Comparison of ENCODE assay signal across 2 cellular contexts in the genomic region with DNA sequence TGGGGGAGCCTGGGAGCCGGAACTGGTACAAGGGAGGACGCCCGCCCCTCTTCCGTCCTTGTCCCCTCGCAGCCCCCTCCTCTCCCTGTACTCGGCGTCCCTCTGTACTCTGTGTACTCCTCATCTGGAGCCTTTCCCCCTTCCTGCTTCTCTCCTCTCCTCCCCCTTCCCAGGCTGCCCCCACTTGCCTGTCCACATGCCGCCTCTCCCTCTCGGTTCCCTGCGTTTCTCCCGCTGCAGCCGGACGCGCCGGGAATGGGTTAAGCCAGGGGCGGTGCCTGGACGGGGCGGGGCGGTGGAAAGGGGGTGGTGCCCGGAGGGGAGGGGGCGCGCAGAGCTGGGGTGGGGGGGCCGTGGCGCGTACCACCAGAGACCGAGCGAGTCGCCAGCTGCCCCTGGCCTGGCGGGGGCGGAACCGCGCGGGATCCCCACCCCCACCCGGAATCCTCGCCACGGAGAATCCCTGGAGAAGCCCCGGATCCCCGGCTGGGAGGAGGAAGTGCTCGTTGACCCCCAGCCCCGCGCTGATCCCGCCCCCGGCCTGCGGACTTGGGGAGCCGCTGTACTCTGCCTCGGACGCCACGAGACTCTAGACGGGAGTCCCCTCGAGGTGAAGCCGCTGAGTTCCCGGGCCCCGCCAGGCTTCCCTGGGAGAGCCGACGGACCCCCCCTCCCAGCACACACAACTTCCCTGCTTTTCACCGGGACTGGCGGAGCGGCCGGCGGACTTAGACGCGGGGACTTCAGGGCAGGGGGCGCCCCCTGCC.
TF ChIP-seq lines count a peak whose summit lies in the region.

No MANE protein-coding gene starts in this region.

TF ChIP-seq in PFSK-1, 5 proteins besides CTCF, POLR2A, EP300 and RAD21:
- no peak; the same call in 1 of the 2 replicates for TF ChIP-seq POLR2AphosphoS5 (IDR thresholded peaks at IDR 0.05; ENCODE audit: low read depth, low read length)
- TF ChIP-seq SIN3A (IDR thresholded peaks at IDR 0.05; ENCODE audit: borderline replicate concordance, insufficient read depth, low read length): peak; percentile 67; the same call in 1 of the 2 replicates
- TF ChIP-seq, protein P1, sequence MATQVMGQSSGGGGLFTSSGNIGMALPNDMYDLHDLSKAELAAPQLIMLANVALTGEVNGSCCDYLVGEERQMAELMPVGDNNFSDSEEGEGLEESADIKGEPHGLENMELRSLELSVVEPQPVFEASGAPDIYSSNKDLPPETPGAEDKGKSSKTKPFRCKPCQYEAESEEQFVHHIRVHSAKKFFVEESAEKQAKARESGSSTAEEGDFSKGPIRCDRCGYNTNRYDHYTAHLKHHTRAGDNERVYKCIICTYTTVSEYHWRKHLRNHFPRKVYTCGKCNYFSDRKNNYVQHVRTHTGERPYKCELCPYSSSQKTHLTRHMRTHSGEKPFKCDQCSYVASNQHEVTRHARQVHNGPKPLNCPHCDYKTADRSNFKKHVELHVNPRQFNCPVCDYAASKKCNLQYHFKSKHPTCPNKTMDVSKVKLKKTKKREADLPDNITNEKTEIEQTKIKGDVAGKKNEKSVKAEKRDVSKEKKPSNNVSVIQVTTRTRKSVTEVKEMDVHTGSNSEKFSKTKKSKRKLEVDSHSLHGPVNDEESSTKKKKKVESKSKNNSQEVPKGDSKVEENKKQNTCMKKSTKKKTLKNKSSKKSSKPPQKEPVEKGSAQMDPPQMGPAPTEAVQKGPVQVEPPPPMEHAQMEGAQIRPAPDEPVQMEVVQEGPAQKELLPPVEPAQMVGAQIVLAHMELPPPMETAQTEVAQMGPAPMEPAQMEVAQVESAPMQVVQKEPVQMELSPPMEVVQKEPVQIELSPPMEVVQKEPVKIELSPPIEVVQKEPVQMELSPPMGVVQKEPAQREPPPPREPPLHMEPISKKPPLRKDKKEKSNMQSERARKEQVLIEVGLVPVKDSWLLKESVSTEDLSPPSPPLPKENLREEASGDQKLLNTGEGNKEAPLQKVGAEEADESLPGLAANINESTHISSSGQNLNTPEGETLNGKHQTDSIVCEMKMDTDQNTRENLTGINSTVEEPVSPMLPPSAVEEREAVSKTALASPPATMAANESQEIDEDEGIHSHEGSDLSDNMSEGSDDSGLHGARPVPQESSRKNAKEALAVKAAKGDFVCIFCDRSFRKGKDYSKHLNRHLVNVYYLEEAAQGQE (IDR thresholded peaks at IDR 0.05; ENCODE audit: insufficient read depth in 1 of 2, low read depth in 2 of 2, low read length in 2 of 2): no peak
- TF ChIP-seq TAF1 (IDR thresholded peaks at IDR 0.05; ENCODE audit: borderline replicate concordance, insufficient read depth, low read length): no peak
- peak; percentile 45 for TF ChIP-seq FOXP2 (optimal IDR thresholded peaks at IDR 0.05; ENCODE audit: borderline replicate concordance, extremely low read depth, extremely low read length, insufficient read depth)
TF ChIP-seq in PFSK-1: peak in this region for 2.

TF ChIP-seq in HepG2, 621 proteins besides CTCF, POLR2A, EP300 and RAD21 (continues in another document):
- TF ChIP-seq SNAI1 (CRISPR knock-in tag; IDR thresholded peaks at IDR 0.05; ENCODE audit: borderline replicate concordance) (peak; percentile 21; the same call in 1 of the 2 replicates), ZNF790 (CRISPR knock-in tag; IDR thresholded peaks at IDR 0.05; ENCODE audit: borderline replicate concordance) (no peak), PAWR (CRISPR knock-in tag; IDR thresholded peaks at IDR 0.05; ENCODE audit: borderline replicate concordance) (no peak), SIX4 (CRISPR knock-in tag; IDR thresholded peaks at IDR 0.05) (no peak), HMG20B (CRISPR knock-in tag; conservative IDR thresholded peaks at IDR 0.05) (no peak), FOXK2 (IDR thresholded peaks at IDR 0.05) (peak; percentile 21; the same call in 1 of the 2 replicates), ZNF775 (CRISPR knock-in tag; IDR thresholded peaks at IDR 0.05; ENCODE audit: borderline replicate concordance) (no peak), ISL2 (CRISPR knock-in tag; IDR thresholded peaks at IDR 0.05) (no peak), SNAPC2 (CRISPR knock-in tag; IDR thresholded peaks at IDR 0.05) (no peak), REL (CRISPR knock-in tag; conservative IDR thresholded peaks at IDR 0.05) (no peak), CREM (IDR thresholded peaks at IDR 0.05) (no peak), CREM (CRISPR knock-in tag; IDR thresholded peaks at IDR 0.05) (no peak), SOX6 (IDR thresholded peaks at IDR 0.05) (no peak), SOX6 (CRISPR knock-in tag; IDR thresholded peaks at IDR 0.05) (no peak), MXI1 (IDR thresholded peaks at IDR 0.05; ENCODE audit: borderline replicate concordance, low read depth, low read length) (peak; percentile 45; the same call in 1 of the 3 replicates), KLF11 (CRISPR knock-in tag; IDR thresholded peaks at IDR 0.05) (no peak), ZNF367 (CRISPR knock-in tag; IDR thresholded peaks at IDR 0.05; ENCODE audit: borderline replicate concordance) (no peak; the same call in 1 of the 2 replicates), NFYB (CRISPR knock-in tag; IDR thresholded peaks at IDR 0.05) (no peak), ZNF660 (CRISPR knock-in tag; IDR thresholded peaks at IDR 0.05; ENCODE audit: borderline replicate concordance, low read depth) (no peak), ZNF33A (CRISPR knock-in tag; IDR thresholded peaks at IDR 0.05; ENCODE audit: borderline replicate concordance) (no peak), ERF (CRISPR knock-in tag; IDR thresholded peaks at IDR 0.05) (no peak), NFE2L2 (IDR thresholded peaks at IDR 0.05; ENCODE audit: low read length) (no peak), RFX3 (CRISPR knock-in tag; IDR thresholded peaks at IDR 0.05) (no peak), ONECUT2 (CRISPR knock-in tag; IDR thresholded peaks at IDR 0.05) (no peak)
- TF ChIP-seq, protein P2, sequence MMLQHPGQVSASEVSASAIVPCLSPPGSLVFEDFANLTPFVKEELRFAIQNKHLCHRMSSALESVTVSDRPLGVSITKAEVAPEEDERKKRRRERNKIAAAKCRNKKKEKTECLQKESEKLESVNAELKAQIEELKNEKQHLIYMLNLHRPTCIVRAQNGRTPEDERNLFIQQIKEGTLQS (CRISPR knock-in tag; IDR thresholded peaks at IDR 0.05): no peak
- TF ChIP-seq, protein P3, sequence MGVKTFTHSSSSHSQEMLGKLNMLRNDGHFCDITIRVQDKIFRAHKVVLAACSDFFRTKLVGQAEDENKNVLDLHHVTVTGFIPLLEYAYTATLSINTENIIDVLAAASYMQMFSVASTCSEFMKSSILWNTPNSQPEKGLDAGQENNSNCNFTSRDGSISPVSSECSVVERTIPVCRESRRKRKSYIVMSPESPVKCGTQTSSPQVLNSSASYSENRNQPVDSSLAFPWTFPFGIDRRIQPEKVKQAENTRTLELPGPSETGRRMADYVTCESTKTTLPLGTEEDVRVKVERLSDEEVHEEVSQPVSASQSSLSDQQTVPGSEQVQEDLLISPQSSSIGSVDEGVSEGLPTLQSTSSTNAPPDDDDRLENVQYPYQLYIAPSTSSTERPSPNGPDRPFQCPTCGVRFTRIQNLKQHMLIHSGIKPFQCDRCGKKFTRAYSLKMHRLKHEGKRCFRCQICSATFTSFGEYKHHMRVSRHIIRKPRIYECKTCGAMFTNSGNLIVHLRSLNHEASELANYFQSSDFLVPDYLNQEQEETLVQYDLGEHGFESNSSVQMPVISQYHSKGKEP (CRISPR knock-in tag; IDR thresholded peaks at IDR 0.05): no peak
- TF ChIP-seq, protein P4, sequence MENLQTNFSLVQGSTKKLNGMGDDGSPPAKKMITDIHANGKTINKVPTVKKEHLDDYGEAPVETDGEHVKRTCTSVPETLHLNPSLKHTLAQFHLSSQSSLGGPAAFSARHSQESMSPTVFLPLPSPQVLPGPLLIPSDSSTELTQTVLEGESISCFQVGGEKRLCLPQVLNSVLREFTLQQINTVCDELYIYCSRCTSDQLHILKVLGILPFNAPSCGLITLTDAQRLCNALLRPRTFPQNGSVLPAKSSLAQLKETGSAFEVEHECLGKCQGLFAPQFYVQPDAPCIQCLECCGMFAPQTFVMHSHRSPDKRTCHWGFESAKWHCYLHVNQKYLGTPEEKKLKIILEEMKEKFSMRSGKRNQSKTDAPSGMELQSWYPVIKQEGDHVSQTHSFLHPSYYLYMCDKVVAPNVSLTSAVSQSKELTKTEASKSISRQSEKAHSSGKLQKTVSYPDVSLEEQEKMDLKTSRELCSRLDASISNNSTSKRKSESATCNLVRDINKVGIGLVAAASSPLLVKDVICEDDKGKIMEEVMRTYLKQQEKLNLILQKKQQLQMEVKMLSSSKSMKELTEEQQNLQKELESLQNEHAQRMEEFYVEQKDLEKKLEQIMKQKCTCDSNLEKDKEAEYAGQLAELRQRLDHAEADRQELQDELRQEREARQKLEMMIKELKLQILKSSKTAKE (CRISPR knock-in tag; IDR thresholded peaks at IDR 0.05; ENCODE audit: borderline replicate concordance): no peak
- TF ChIP-seq, protein P5, sequence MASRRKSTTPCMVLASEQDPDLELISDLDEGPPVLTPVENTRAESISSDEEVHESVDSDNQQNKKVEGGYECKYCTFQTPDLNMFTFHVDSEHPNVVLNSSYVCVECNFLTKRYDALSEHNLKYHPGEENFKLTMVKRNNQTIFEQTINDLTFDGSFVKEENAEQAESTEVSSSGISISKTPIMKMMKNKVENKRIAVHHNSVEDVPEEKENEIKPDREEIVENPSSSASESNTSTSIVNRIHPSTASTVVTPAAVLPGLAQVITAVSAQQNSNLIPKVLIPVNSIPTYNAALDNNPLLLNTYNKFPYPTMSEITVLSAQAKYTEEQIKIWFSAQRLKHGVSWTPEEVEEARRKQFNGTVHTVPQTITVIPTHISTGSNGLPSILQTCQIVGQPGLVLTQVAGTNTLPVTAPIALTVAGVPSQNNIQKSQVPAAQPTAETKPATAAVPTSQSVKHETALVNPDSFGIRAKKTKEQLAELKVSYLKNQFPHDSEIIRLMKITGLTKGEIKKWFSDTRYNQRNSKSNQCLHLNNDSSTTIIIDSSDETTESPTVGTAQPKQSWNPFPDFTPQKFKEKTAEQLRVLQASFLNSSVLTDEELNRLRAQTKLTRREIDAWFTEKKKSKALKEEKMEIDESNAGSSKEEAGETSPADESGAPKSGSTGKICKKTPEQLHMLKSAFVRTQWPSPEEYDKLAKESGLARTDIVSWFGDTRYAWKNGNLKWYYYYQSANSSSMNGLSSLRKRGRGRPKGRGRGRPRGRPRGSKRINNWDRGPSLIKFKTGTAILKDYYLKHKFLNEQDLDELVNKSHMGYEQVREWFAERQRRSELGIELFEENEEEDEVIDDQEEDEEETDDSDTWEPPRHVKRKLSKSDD (CRISPR knock-in tag; IDR thresholded peaks at IDR 0.05; ENCODE audit: low read depth): no peak
- TF ChIP-seq, protein P6, sequence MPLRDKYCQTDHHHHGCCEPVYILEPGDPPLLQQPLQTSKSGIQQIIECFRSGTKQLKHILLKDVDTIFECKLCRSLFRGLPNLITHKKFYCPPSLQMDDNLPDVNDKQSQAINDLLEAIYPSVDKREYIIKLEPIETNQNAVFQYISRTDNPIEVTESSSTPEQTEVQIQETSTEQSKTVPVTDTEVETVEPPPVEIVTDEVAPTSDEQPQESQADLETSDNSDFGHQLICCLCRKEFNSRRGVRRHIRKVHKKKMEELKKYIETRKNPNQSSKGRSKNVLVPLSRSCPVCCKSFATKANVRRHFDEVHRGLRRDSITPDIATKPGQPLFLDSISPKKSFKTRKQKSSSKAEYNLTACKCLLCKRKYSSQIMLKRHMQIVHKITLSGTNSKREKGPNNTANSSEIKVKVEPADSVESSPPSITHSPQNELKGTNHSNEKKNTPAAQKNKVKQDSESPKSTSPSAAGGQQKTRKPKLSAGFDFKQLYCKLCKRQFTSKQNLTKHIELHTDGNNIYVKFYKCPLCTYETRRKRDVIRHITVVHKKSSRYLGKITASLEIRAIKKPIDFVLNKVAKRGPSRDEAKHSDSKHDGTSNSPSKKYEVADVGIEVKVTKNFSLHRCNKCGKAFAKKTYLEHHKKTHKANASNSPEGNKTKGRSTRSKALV (CRISPR knock-in tag; IDR thresholded peaks at IDR 0.05): no peak
- TF ChIP-seq, protein P7, sequence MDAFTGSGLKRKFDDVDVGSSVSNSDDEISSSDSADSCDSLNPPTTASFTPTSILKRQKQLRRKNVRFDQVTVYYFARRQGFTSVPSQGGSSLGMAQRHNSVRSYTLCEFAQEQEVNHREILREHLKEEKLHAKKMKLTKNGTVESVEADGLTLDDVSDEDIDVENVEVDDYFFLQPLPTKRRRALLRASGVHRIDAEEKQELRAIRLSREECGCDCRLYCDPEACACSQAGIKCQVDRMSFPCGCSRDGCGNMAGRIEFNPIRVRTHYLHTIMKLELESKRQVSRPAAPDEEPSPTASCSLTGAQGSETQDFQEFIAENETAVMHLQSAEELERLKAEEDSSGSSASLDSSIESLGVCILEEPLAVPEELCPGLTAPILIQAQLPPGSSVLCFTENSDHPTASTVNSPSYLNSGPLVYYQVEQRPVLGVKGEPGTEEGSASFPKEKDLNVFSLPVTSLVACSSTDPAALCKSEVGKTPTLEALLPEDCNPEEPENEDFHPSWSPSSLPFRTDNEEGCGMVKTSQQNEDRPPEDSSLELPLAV (CRISPR knock-in tag; conservative IDR thresholded peaks at IDR 0.05; ENCODE audit: low read depth): 0 out of 2 replicates have a peak, but pooled peaks have one; percentile 23
- TF ChIP-seq, protein P8, sequence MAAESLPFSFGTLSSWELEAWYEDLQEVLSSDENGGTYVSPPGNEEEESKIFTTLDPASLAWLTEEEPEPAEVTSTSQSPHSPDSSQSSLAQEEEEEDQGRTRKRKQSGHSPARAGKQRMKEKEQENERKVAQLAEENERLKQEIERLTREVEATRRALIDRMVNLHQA (CRISPR knock-in tag; IDR thresholded peaks at IDR 0.05): no peak
- TF ChIP-seq, protein P9, sequence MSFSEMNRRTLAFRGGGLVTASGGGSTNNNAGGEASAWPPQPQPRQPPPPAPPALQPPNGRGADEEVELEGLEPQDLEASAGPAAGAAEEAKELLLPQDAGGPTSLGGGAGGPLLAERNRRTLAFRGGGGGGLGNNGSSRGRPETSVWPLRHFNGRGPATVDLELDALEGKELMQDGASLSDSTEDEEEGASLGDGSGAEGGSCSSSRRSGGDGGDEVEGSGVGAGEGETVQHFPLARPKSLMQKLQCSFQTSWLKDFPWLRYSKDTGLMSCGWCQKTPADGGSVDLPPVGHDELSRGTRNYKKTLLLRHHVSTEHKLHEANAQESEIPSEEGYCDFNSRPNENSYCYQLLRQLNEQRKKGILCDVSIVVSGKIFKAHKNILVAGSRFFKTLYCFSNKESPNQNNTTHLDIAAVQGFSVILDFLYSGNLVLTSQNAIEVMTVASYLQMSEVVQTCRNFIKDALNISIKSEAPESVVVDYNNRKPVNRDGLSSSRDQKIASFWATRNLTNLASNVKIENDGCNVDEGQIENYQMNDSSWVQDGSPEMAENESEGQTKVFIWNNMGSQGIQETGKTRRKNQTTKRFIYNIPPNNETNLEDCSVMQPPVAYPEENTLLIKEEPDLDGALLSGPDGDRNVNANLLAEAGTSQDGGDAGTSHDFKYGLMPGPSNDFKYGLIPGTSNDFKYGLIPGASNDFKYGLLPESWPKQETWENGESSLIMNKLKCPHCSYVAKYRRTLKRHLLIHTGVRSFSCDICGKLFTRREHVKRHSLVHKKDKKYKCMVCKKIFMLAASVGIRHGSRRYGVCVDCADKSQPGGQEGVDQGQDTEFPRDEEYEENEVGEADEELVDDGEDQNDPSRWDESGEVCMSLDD (CRISPR knock-in tag; IDR thresholded peaks at IDR 0.05; ENCODE audit: borderline replicate concordance): peak; percentile 66; the same call in 1 of the 2 replicates
